In the genomic region with DNA sequence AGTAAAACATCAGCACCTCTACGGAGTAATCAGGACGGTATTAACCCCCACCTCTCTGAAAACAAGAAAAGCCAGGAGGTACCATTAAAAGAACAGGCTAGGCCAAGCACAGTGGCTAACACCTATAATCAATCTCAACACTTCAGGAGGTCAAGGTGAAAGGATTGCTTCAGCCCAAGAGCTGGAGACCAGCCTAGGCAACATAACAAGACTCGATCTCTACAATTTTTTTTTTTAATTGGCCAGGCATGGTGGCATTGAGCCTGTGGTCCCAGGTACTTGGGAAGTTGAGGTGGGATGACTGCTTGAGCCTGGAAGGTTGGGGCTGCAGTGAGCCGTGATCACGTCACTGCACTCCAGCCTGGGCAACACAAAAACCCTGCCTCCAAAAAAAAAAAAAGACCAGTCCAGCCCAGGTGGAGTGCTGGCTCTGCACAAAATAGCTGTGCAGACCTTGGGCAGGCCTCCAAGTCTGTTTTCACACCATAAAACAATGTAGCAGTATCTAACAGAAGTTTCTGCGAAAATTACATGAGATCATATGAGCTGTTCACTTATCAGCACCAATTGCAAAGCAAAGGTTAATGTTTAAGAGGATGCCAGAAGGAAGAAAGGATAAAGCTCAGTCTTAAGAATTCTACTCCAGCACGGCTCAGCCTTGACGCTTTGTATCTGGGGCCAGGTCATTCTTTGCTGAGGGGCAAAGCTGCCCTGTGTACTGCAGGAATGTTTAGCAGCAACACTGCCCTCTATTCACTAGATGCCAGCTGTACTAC, we compare ENCODE assay signal across 2 cellular contexts.
TF ChIP-seq lines count a peak whose summit lies in the region.

No MANE protein-coding gene starts in this region.

TF ChIP-seq in SK-N-SH treated with all-trans-retinoic acid at 6 μM for 48 hours, 23 proteins besides CTCF, POLR2A, EP300 and RAD21 (continues in another document):
- TF ChIP-seq ARNTL (CRISPR knock-in tag; IDR thresholded peaks at IDR 0.05; ENCODE audit: borderline replicate concordance, low read depth): no peak
- no peak for TF ChIP-seq ZFP30 (CRISPR knock-in tag; IDR thresholded peaks at IDR 0.05)
- TF ChIP-seq ISL1 (CRISPR knock-in tag; IDR thresholded peaks at IDR 0.05): no peak
- no peak for TF ChIP-seq ESRRG (CRISPR knock-in tag; IDR thresholded peaks at IDR 0.05)
- TF ChIP-seq, protein P1, sequence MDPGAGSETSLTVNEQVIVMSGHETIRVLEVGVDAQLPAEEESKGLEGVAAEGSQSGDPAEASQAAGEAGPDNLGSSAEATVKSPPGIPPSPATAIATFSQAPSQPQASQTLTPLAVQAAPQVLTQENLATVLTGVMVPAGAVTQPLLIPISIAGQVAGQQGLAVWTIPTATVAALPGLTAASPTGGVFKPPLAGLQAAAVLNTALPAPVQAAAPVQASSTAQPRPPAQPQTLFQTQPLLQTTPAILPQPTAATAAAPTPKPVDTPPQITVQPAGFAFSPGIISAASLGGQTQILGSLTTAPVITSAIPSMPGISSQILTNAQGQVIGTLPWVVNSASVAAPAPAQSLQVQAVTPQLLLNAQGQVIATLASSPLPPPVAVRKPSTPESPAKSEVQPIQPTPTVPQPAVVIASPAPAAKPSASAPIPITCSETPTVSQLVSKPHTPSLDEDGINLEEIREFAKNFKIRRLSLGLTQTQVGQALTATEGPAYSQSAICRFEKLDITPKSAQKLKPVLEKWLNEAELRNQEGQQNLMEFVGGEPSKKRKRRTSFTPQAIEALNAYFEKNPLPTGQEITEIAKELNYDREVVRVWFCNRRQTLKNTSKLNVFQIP (CRISPR knock-in tag; IDR thresholded peaks at IDR 0.05; ENCODE audit: borderline replicate concordance, low read depth): no peak
- no peak for TF ChIP-seq CSDC2 (CRISPR knock-in tag; IDR thresholded peaks at IDR 0.05)
- TF ChIP-seq, protein P2, sequence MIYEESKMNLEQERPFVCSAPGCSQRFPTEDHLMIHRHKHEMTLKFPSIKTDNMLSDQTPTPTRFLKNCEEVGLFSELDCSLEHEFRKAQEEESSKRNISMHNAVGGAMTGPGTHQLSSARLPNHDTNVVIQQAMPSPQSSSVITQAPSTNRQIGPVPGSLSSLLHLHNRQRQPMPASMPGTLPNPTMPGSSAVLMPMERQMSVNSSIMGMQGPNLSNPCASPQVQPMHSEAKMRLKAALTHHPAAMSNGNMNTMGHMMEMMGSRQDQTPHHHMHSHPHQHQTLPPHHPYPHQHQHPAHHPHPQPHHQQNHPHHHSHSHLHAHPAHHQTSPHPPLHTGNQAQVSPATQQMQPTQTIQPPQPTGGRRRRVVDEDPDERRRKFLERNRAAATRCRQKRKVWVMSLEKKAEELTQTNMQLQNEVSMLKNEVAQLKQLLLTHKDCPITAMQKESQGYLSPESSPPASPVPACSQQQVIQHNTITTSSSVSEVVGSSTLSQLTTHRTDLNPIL (CRISPR knock-in tag; IDR thresholded peaks at IDR 0.05; ENCODE audit: low read depth): no peak
- no peak for TF ChIP-seq BACH2 (CRISPR knock-in tag; IDR thresholded peaks at IDR 0.05; ENCODE audit: borderline replicate concordance)
- TF ChIP-seq, protein P3, sequence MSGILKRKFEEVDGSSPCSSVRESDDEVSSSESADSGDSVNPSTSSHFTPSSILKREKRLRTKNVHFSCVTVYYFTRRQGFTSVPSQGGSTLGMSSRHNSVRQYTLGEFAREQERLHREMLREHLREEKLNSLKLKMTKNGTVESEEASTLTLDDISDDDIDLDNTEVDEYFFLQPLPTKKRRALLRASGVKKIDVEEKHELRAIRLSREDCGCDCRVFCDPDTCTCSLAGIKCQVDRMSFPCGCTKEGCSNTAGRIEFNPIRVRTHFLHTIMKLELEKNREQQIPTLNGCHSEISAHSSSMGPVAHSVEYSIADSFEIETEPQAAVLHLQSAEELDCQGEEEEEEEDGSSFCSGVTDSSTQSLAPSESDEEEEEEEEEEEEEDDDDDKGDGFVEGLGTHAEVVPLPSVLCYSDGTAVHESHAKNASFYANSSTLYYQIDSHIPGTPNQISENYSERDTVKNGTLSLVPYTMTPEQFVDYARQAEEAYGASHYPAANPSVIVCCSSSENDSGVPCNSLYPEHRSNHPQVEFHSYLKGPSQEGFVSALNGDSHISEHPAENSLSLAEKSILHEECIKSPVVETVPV (CRISPR knock-in tag; IDR thresholded peaks at IDR 0.05): no peak
- TF ChIP-seq ZFP3 (CRISPR knock-in tag; IDR thresholded peaks at IDR 0.05): no peak
- TF ChIP-seq, protein P4, sequence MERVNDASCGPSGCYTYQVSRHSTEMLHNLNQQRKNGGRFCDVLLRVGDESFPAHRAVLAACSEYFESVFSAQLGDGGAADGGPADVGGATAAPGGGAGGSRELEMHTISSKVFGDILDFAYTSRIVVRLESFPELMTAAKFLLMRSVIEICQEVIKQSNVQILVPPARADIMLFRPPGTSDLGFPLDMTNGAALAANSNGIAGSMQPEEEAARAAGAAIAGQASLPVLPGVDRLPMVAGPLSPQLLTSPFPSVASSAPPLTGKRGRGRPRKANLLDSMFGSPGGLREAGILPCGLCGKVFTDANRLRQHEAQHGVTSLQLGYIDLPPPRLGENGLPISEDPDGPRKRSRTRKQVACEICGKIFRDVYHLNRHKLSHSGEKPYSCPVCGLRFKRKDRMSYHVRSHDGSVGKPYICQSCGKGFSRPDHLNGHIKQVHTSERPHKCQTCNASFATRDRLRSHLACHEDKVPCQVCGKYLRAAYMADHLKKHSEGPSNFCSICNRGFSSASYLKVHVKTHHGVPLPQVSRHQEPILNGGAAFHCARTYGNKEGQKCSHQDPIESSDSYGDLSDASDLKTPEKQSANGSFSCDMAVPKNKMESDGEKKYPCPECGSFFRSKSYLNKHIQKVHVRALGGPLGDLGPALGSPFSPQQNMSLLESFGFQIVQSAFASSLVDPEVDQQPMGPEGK (CRISPR knock-in tag; IDR thresholded peaks at IDR 0.05; ENCODE audit: borderline replicate concordance): no peak
- TF ChIP-seq SNAI2 (CRISPR knock-in tag; IDR thresholded peaks at IDR 0.05): no peak
- TF ChIP-seq, protein P5, sequence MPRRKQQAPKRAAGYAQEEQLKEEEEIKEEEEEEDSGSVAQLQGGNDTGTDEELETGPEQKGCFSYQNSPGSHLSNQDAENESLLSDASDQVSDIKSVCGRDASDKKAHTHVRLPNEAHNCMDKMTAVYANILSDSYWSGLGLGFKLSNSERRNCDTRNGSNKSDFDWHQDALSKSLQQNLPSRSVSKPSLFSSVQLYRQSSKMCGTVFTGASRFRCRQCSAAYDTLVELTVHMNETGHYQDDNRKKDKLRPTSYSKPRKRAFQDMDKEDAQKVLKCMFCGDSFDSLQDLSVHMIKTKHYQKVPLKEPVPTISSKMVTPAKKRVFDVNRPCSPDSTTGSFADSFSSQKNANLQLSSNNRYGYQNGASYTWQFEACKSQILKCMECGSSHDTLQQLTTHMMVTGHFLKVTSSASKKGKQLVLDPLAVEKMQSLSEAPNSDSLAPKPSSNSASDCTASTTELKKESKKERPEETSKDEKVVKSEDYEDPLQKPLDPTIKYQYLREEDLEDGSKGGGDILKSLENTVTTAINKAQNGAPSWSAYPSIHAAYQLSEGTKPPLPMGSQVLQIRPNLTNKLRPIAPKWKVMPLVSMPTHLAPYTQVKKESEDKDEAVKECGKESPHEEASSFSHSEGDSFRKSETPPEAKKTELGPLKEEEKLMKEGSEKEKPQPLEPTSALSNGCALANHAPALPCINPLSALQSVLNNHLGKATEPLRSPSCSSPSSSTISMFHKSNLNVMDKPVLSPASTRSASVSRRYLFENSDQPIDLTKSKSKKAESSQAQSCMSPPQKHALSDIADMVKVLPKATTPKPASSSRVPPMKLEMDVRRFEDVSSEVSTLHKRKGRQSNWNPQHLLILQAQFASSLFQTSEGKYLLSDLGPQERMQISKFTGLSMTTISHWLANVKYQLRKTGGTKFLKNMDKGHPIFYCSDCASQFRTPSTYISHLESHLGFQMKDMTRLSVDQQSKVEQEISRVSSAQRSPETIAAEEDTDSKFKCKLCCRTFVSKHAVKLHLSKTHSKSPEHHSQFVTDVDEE (CRISPR knock-in tag; IDR thresholded peaks at IDR 0.05): no peak
- TF ChIP-seq TOX (CRISPR knock-in tag; IDR thresholded peaks at IDR 0.05; ENCODE audit: borderline replicate concordance): no peak
- TF ChIP-seq TCF4 (CRISPR knock-in tag; IDR thresholded peaks at IDR 0.05; ENCODE audit: borderline replicate concordance): no peak
- TF ChIP-seq ZNF8 (CRISPR knock-in tag; IDR thresholded peaks at IDR 0.05): no peak

TF ChIP-seq in SK-N-SH, 30 proteins besides CTCF, POLR2A, EP300 and RAD21:
- TF ChIP-seq GATA2 (CRISPR knock-in tag; IDR thresholded peaks at IDR 0.05): no peak
- no peak for TF ChIP-seq EZH2phosphoT487 (IDR thresholded peaks at IDR 0.05; ENCODE audit: borderline replicate concordance, low read depth)
- no peak for TF ChIP-seq NRF1 (IDR thresholded peaks at IDR 0.05; ENCODE audit: low read depth, low read length)
- TF ChIP-seq MXI1 (IDR thresholded peaks at IDR 0.05; ENCODE audit: low read depth, low read length): no peak
- TF ChIP-seq FOXJ3 (CRISPR knock-in tag; IDR thresholded peaks at IDR 0.05): no peak
- no peak for TF ChIP-seq YY1 (IDR thresholded peaks at IDR 0.05; ENCODE audit: low read depth)
- TF ChIP-seq SIN3A (IDR thresholded peaks at IDR 0.05; ENCODE audit: borderline replicate concordance, low read depth, low read length): no peak
- no peak for TF ChIP-seq CHD2 (IDR thresholded peaks at IDR 0.05; ENCODE audit: low read length, partially characterized antibody)
- no peak for TF ChIP-seq SMC3 (IDR thresholded peaks at IDR 0.05; ENCODE audit: low read depth, low read length)
- TF ChIP-seq, protein P6, sequence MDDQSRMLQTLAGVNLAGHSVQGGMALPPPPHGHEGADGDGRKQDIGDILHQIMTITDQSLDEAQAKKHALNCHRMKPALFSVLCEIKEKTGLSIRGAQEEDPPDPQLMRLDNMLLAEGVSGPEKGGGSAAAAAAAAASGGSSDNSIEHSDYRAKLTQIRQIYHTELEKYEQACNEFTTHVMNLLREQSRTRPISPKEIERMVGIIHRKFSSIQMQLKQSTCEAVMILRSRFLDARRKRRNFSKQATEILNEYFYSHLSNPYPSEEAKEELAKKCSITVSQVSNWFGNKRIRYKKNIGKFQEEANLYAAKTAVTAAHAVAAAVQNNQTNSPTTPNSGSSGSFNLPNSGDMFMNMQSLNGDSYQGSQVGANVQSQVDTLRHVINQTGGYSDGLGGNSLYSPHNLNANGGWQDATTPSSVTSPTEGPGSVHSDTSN (IDR thresholded peaks at IDR 0.05): no peak
- no peak for TF ChIP-seq RXRA (IDR thresholded peaks at IDR 0.05; ENCODE audit: borderline replicate concordance, low read depth)
